23 cellular contexts compared by ENCODE assay signal in the genomic region with DNA sequence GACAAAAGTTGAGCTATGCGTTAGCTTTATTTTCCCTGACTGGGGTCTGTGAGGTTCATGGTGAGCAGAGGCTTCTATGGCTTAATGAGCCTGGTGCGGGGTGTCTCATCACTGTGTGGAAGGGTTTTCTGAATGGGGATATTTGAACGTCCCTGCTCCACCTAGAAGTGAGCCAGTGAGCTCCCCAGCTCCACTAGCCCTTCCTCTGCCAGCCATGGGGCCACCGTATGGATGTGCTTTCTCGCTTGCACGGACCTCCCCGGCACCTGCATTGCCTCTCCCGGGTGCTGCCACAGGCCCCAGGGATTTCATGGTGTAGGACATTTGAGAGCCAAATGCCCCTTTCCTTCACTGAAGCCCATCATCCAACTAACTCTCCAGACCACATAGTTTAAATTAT. TPM values are rescaled to one million over a fixed set of nuclear protein-coding genes. Genes with fewer than 3 reads are reported as not detected.
"Had no signal": no experiment of that assay in that cellular context is flagged by ENCODE, and none has a peak within 500 bp of the region (broad histone marks: within the 10 kb centered on the region; RNA-seq: fewer than 3 reads in every experiment).

No MANE protein-coding gene starts in this region.

- H3K4me1 Mint-ChIP-seq: natural killer cell; stimulated activated naive B cell treated with anti-CD40 and anti-IgM and Interleukin-4, amounts not matched to agents 10 μg/mL and 1 μg/mL and 100 μg/mL, for 72 hours; stimulated activated naive CD8-positive, alpha-beta T cell treated with anti-CD3 and anti-CD28 coated beads, Interleukin-15, amount 100 ng/mL, for 72 hours had no signal

- H3K9me3 ChIP-seq: gastroesophageal sphincter, ovary, right lobe of liver, testis, tibial nerve had no signal

- H3K27me3 ChIP-seq: ovary, right lobe of liver, spleen, testis had no signal

- H3K4me3 ChIP-seq: cardiac muscle cell, gastroesophageal sphincter, ovary, right lobe of liver, spleen, testis, tibial nerve had no signal

- H3K4me3 Mint-ChIP-seq: mesothelial cell of epicardium; natural killer cell; neural crest cell; stimulated activated naive B cell treated with anti-CD40 and anti-IgM and Interleukin-4, amounts not matched to agents 10 μg/mL and 1 μg/mL and 100 μg/mL, for 72 hours; stimulated activated naive CD8-positive, alpha-beta T cell treated with anti-CD3 and anti-CD28 coated beads, Interleukin-15, amount 100 ng/mL, for 72 hours had no signal

- ATAC-seq: esophagus mucosa; gastroesophageal sphincter; left colon; natural killer cell; right lobe of liver; stimulated activated naive B cell treated with anti-CD40 and anti-IgM and Interleukin-4, amounts not matched to agents 10 μg/mL and 1 μg/mL and 100 μg/mL, for 72 hours; stimulated activated naive CD8-positive, alpha-beta T cell treated with anti-CD3 and anti-CD28 coated beads, Interleukin-15, amount 100 ng/mL, for 72 hours had no signal

- H3K27ac ChIP-seq: cardiac muscle cell, gastroesophageal sphincter, ovary, right lobe of liver, spleen, testis, tibial nerve had no signal

- H3K36me3 Mint-ChIP-seq: mesothelial cell of epicardium; natural killer cell; stimulated activated naive B cell treated with anti-CD40 and anti-IgM and Interleukin-4, amounts not matched to agents 10 μg/mL and 1 μg/mL and 100 μg/mL, for 72 hours had no signal

- H3K27ac Mint-ChIP-seq: mesothelial cell of epicardium; natural killer cell; progenitor cell of endocrine pancreas; stimulated activated naive B cell treated with anti-CD40 and anti-IgM and Interleukin-4, amounts not matched to agents 10 μg/mL and 1 μg/mL and 100 μg/mL, for 72 hours; stimulated activated naive CD8-positive, alpha-beta T cell treated with anti-CD3 and anti-CD28 coated beads, Interleukin-15, amount 100 ng/mL, for 72 hours had no signal

- DNase-seq: cerebellar nuclear complex; effector CD8-positive, alpha-beta T cell; glutamatergic neuron; left colon; natural killer cell; nucleus accumbens; ovary; right lobe of liver; spleen; stimulated activated CD4-positive, alpha-beta T cell treated with anti-CD3 and anti-CD28 coated beads, Interleukin-15, amount 100 ng/mL, for 24 hours; stimulated activated CD4-positive, alpha-beta T cell treated with anti-CD3 and anti-CD28 coated beads, Interleukin-1b, Interleukin-23, amount 100 ng/mL, for 48 hours; stimulated activated CD4-positive, alpha-beta T cell treated with anti-CD3 and anti-CD28 coated beads, Interleukin-4, amount 100 ng/mL, for 24 hours; stimulated activated naive B cell treated with anti-CD40 and anti-IgM and Interleukin-4, amounts not matched to agents 10 μg/mL and 1 μg/mL and 100 μg/mL, for 72 hours; stimulated activated naive CD8-positive, alpha-beta T cell treated with anti-CD3 and anti-CD28 coated beads, Interleukin-15, amount 100 ng/mL, for 72 hours; testis had no signal

- H3K4me1 ChIP-seq: gastroesophageal sphincter, right lobe of liver, spleen, testis, tibial nerve had no signal

- H3K36me3 ChIP-seq: cardiac muscle cell, gastroesophageal sphincter, ovary, right lobe of liver, spleen, tibial nerve had no signal

- H3K9me3 Mint-ChIP-seq: natural killer cell; neural crest cell; stimulated activated naive CD8-positive, alpha-beta T cell treated with anti-CD3 and anti-CD28 coated beads, Interleukin-15, amount 100 ng/mL, for 72 hours had no signal

RNA-seq across cellular contexts. Expression of a gene that starts 37.8 kb away (rescaled TPM):
- total RNA-seq: dermis microvascular lymphatic vessel endothelial cell, natural killer cell had no signal
